ENCODE assay signal across 16 cellular contexts in the genomic region with DNA sequence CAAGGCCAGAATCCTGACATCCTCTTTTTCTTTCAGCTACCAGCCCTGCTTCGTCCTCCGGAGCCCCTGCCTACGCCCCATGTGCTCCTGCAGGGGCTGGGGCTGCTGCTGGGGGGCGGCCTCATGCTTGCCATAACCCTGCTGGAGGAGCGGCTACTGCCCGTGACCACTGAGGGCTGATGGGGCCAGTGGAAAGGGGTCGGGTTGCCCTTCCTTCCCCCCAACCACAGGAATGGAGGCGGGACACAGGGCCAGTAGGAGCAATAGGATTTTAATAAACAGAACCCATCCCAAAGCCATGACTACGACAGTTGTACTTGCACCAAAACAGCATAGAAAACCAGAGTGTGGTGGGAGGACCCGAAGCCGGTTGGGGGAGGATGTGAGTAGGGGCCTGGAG. TPM values are rescaled to one million over a fixed set of nuclear protein-coding genes. Genes with fewer than 3 reads are reported as not detected.
A peak's percentile ranks its signal among the peaks of the same experiment; 100 is the strongest.
DNase-seq lines count a peak whose midpoint lies in the region; ATAC-seq and TF ChIP-seq lines count a peak whose summit lies in the region.
"Had no signal": no experiment of that assay in that cellular context is flagged by ENCODE, and none has a peak within 500 bp of the region (broad histone marks: within the 10 kb centered on the region; RNA-seq: fewer than 3 reads in every experiment).

No MANE protein-coding gene starts in this region.

- peaks cover 4% of the 10 kb centered on the region; the same call in 1 of the 2 replicates for H3F3A ChIP-seq in GM23338 (replicated peaks; ENCODE audit: low read depth)

- DNase-seq in GM23338 (ENCODE audit: low spot score) (peak; percentile 53), astrocyte of the hippocampus (ENCODE audit: low read depth, low spot score) (peak; percentile 43), myocyte (ENCODE audit: low read depth) (peak; percentile 56), LoVo (ENCODE audit: low spot score) (no peak), SIG-M5 treated with dmso at 0.1 percent for 504 hours (lab: John Stamatoyannopoulos, UW; ENCODE audit: unreplicated experiment) (no peak)
- no peak for DNase-seq in activated CD4-positive, alpha-beta T cell treated with anti-CD3 and anti-CD28 coated beads, Interleukin-2, amount 50 U/mL, for 4 hours
- DNase-seq: CD8-positive, alpha-beta T cell; DMS79; H9; MV-4-11; NCI-H1417; NCI-H1930; RPMI8226 had no signal

- peaks cover 22% of the 10 kb centered on the region for H3K27me3 Mint-ChIP-seq in GM23338 (ENCODE audit: insufficient read depth, low read depth, poor library complexity)

- no peak overlapping the region for H3K27ac ChIP-seq in GM23338 (ENCODE audit: low read depth)
- H3K27ac ChIP-seq: BLaER1, SJSA1 had no signal

- H3K9me2 ChIP-seq in GM23338 (ENCODE audit: insufficient read depth) = no peaks in the 10 kb centered on the region

- peaks cover 7% of the 10 kb centered on the region; the same call in 1 of the 2 replicates for H4K20me1 ChIP-seq in GM23338 (replicated peaks; ENCODE audit: insufficient read depth)

- H3K36me3 ChIP-seq in GM23338 (ENCODE audit: insufficient read depth) = peaks cover 17% of the 10 kb centered on the region; the same call in 1 of the 2 replicates

- no peak overlapping the region for H3K4me2 ChIP-seq in GM23338
- H3K4me2 ChIP-seq: BLaER1 had no signal

- H3K4me3 ChIP-seq in GM23338 = no peak overlapping the region
- H3K4me3 ChIP-seq: BLaER1, SJSA1 had no signal

- H3K27ac Mint-ChIP-seq in GM23338 = 0 out of 2 replicates have a peak overlapping the region, but pooled peaks have one; percentile 57
- H3K27ac Mint-ChIP-seq: CD8-positive, alpha-beta T cell; H9 had no signal

- ATAC-seq in GM23338 = peak; percentile 69
- ATAC-seq: CD8-positive, alpha-beta T cell had no signal

- peaks cover 10% of the 10 kb centered on the region; the same call in 2 of the 3 replicates for H3K4me1 Mint-ChIP-seq in GM23338

- H3K4me1 ChIP-seq in GM23338 (ENCODE audit: insufficient read depth) = no peaks in the 10 kb centered on the region
- H3K4me1 ChIP-seq: BLaER1, SJSA1 had no signal

- H3K4me3 Mint-ChIP-seq in GM23338 = no peak overlapping the region
- H3K4me3 Mint-ChIP-seq: CD8-positive, alpha-beta T cell had no signal

- peaks cover 4% of the 10 kb centered on the region; the same call in 1 of the 2 replicates for H3K27me3 ChIP-seq in GM23338 (ENCODE audit: insufficient read depth)
- H3K27me3 ChIP-seq: BLaER1, SJSA1 had no signal

- H3K36me3 Mint-ChIP-seq in GM23338 (ENCODE audit: low read depth) = peaks cover 20% of the 10 kb centered on the region

- H3K9me3 Mint-ChIP-seq in GM23338 = no peaks in the 10 kb centered on the region
- H3K9me3 Mint-ChIP-seq: CD8-positive, alpha-beta T cell; H9 had no signal

- TF ChIP-seq CTCF in GM23338 (conservative IDR thresholded peaks at IDR 0.05; ENCODE audit: low read depth in 2 of 2) = no peak

- H3K79me2 ChIP-seq in GM23338 (replicated peaks; ENCODE audit: insufficient read depth) = no peaks in the 10 kb centered on the region

- no peak overlapping the region for H2AFZ ChIP-seq in GM23338

TF ChIP-seq in GM23338, 12 proteins besides CTCF, POLR2A, EP300 and RAD21 (continues in another document):
- TF ChIP-seq EZH2 (IDR thresholded peaks at IDR 0.05; ENCODE audit: low read depth, unreplicated experiment) = no peak
- no peak for TF ChIP-seq ZNF114 (CRISPR knock-in tag; IDR thresholded peaks at IDR 0.05)
- TF ChIP-seq, protein P1, sequence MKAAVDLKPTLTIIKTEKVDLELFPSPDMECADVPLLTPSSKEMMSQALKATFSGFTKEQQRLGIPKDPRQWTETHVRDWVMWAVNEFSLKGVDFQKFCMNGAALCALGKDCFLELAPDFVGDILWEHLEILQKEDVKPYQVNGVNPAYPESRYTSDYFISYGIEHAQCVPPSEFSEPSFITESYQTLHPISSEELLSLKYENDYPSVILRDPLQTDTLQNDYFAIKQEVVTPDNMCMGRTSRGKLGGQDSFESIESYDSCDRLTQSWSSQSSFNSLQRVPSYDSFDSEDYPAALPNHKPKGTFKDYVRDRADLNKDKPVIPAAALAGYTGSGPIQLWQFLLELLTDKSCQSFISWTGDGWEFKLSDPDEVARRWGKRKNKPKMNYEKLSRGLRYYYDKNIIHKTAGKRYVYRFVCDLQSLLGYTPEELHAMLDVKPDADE (IDR thresholded peaks at IDR 0.05) = no peak
- TF ChIP-seq EZH2phosphoT487 (IDR thresholded peaks at IDR 0.05; ENCODE audit: unreplicated experiment) = no peak
- TF ChIP-seq CREB1 (CRISPR knock-in tag; IDR thresholded peaks at IDR 0.05; ENCODE audit: low read depth) = no peak
- TF ChIP-seq ZNF331 (CRISPR knock-in tag; IDR thresholded peaks at IDR 0.05; ENCODE audit: low read depth) = no peak
- no peak for TF ChIP-seq POLR2AphosphoS5 (IDR thresholded peaks at IDR 0.05; ENCODE audit: low read depth)
- TF ChIP-seq, protein P2, sequence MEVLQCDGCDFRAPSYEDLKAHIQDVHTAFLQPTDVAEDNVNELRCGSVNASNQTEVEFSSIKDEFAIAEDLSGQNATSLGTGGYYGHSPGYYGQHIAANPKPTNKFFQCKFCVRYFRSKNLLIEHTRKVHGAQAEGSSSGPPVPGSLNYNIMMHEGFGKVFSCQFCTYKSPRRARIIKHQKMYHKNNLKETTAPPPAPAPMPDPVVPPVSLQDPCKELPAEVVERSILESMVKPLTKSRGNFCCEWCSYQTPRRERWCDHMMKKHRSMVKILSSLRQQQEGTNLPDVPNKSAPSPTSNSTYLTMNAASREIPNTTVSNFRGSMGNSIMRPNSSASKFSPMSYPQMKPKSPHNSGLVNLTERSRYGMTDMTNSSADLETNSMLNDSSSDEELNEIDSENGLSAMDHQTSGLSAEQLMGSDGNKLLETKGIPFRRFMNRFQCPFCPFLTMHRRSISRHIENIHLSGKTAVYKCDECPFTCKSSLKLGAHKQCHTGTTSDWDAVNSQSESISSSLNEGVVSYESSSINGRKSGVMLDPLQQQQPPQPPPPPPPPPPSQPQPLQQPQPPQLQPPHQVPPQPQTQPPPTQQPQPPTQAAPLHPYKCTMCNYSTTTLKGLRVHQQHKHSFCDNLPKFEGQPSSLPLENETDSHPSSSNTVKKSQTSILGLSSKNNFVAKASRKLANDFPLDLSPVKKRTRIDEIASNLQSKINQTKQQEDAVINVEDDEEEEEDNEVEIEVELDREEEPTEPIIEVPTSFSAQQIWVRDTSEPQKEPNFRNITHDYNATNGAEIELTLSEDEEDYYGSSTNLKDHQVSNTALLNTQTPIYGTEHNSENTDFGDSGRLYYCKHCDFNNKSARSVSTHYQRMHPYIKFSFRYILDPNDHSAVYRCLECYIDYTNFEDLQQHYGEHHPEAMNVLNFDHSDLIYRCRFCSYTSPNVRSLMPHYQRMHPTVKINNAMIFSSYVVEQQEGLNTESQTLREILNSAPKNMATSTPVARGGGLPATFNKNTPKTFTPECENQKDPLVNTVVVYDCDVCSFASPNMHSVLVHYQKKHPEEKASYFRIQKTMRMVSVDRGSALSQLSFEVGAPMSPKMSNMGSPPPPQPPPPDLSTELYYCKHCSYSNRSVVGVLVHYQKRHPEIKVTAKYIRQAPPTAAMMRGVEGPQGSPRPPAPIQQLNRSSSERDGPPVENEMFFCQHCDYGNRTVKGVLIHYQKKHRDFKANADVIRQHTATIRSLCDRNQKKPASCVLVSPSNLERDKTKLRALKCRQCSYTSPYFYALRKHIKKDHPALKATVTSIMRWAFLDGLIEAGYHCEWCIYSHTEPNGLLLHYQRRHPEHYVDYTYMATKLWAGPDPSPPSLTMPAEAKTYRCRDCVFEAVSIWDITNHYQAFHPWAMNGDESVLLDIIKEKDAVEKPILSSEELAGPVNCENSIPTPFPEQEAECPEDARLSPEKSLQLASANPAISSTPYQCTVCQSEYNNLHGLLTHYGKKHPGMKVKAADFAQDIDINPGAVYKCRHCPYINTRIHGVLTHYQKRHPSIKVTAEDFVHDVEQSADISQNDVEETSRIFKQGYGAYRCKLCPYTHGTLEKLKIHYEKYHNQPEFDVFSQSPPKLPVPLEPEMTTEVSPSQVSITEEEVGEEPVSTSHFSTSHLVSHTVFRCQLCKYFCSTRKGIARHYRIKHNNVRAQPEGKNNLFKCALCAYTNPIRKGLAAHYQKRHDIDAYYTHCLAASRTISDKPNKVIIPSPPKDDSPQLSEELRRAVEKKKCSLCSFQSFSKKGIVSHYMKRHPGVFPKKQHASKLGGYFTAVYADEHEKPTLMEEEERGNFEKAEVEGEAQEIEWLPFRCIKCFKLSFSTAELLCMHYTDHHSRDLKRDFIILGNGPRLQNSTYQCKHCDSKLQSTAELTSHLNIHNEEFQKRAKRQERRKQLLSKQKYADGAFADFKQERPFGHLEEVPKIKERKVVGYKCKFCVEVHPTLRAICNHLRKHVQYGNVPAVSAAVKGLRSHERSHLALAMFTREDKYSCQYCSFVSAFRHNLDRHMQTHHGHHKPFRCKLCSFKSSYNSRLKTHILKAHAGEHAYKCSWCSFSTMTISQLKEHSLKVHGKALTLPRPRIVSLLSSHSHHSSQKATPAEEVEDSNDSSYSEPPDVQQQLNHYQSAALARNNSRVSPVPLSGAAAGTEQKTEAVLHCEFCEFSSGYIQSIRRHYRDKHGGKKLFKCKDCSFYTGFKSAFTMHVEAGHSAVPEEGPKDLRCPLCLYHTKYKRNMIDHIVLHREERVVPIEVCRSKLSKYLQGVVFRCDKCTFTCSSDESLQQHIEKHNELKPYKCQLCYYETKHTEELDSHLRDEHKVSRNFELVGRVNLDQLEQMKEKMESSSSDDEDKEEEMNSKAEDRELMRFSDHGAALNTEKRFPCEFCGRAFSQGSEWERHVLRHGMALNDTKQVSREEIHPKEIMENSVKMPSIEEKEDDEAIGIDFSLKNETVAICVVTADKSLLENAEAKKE (CRISPR knock-in tag; IDR thresholded peaks at IDR 0.05) = no peak
- TF ChIP-seq STAT1 (IDR thresholded peaks at IDR 0.05; ENCODE audit: unreplicated experiment) = no peak

RNA-seq across cellular contexts. Expression of a gene that starts 7.7 kb away (rescaled TPM):
- 0.59 and 4.5 TPM in 2 replicates for total RNA-seq in GM23338 (2014; rRNA removed; shearing (Covaris generic))
- 0.29 and 0.63 TPM in 2 replicates for polyA plus RNA-seq in GM23338 (2016; fragmentation: Nextera tagmentation; extraction: Ambion mirVana)
- total RNA-seq in myocyte = not detected in 2 replicates
- 0.15 TPM for polyA plus RNA-seq in myocyte (2012)
- total RNA-seq: CD8-positive, alpha-beta T cell; G401; H9; SJSA1 had no signal

RNA-seq across cellular contexts. Expression of a gene that starts 13.4 kb away (rescaled TPM):
- 25.5 and 31.6 TPM in 2 replicates for total RNA-seq in GM23338 (2014; rRNA removed; shearing (Covaris generic))
- polyA plus RNA-seq in GM23338 (2016; fragmentation: Nextera tagmentation; extraction: Ambion mirVana) = 24.9 and 27.8 TPM in 2 replicates
- 29.2 and 32.0 TPM in 2 replicates for total RNA-seq in myocyte
- polyA plus RNA-seq in myocyte (2012) = 44.5 TPM

RNA-seq across cellular contexts. Expression of a gene that starts 15.8 kb away (rescaled TPM):
- total RNA-seq in GM23338 (2014; rRNA removed; shearing (Covaris generic)) = 68.2 and 77.1 TPM in 2 replicates
- polyA plus RNA-seq in GM23338 (2016; fragmentation: Nextera tagmentation; extraction: Ambion mirVana) = 14.8 and 15.3 TPM in 2 replicates
- 90.4 and 121 TPM in 2 replicates for total RNA-seq in myocyte
- 87.8 TPM for polyA plus RNA-seq in myocyte (2012)

RNA-seq across cellular contexts. Expression of a gene that starts 20.6 kb away (rescaled TPM):
- 25.2 and 25.6 TPM in 2 replicates for total RNA-seq in GM23338 (2014; rRNA removed; shearing (Covaris generic))
- 16.2 and 20.3 TPM in 2 replicates for polyA plus RNA-seq in GM23338 (2016; fragmentation: Nextera tagmentation; extraction: Ambion mirVana)
- total RNA-seq in myocyte = 31.3 and 31.8 TPM in 2 replicates
- 71.4 TPM for polyA plus RNA-seq in myocyte (2012)

RNA-seq across cellular contexts. Expression of a gene that starts 29.2 kb away (rescaled TPM):
- 15.2 and 17.8 TPM in 2 replicates for total RNA-seq in GM23338 (2014; rRNA removed; shearing (Covaris generic))
- polyA plus RNA-seq in GM23338 (2016; fragmentation: Nextera tagmentation; extraction: Ambion mirVana) = 12.0 and 12.8 TPM in 2 replicates
- total RNA-seq in myocyte = 87.8 and 112 TPM in 2 replicates
- polyA plus RNA-seq in myocyte (2012) = 26.4 TPM

Comparison
In these comparisons a context has a peak if more than half of its experiments do, and no peak if none do; other contexts are left out.
1. DNase-seq: peak in GM23338 (single experiment), astrocyte of the hippocampus (single experiment) and myocyte (single experiment); none in activated CD4-positive, alpha-beta T cell treated with anti-CD3 and anti-CD28 coated beads, Interleukin-2, amount 50 U/mL, for 4 hours (0 of 2), LoVo (single experiment) and SIG-M5 treated with dmso at 0.1 percent for 504 hours (single experiment).